ENCODE assay signal across 2 cellular contexts in the genomic region with DNA sequence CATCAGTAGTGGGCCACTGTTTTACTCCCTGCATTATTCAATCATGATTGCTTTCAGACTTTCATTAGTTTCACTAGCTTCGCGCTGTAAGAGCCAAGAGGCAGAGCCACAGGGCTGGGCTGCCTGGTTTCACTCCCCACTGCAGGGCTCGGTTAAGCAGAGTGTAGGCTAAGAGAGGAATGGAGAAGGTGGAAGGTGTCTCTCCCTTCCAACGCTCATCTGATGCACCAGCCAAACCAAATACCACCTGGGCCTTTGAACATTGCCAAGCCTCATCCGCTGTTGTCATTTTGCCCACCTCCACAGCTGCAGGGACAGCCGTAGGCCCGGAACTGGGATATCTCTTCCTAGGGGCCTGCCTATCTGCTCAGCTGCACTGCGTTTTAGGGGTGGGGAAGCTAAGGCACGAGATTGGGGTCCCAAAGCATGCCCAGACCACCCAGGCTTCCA.
TF ChIP-seq lines count a peak whose summit lies in the region.

No MANE protein-coding gene starts in this region.

TF ChIP-seq in GM23338, 12 proteins besides CTCF, POLR2A, EP300 and RAD21:
- TF ChIP-seq STAT1 (IDR thresholded peaks at IDR 0.05; ENCODE audit: unreplicated experiment) (no peak), NANOG (IDR thresholded peaks at IDR 0.05; ENCODE audit: borderline replicate concordance) (no peak), CREB1 (CRISPR knock-in tag; IDR thresholded peaks at IDR 0.05; ENCODE audit: low read depth) (no peak), JUNB (IDR thresholded peaks at IDR 0.05; ENCODE audit: unreplicated experiment) (no peak), EZH2 (IDR thresholded peaks at IDR 0.05; ENCODE audit: low read depth, unreplicated experiment) (no peak)
- TF ChIP-seq, protein P1, sequence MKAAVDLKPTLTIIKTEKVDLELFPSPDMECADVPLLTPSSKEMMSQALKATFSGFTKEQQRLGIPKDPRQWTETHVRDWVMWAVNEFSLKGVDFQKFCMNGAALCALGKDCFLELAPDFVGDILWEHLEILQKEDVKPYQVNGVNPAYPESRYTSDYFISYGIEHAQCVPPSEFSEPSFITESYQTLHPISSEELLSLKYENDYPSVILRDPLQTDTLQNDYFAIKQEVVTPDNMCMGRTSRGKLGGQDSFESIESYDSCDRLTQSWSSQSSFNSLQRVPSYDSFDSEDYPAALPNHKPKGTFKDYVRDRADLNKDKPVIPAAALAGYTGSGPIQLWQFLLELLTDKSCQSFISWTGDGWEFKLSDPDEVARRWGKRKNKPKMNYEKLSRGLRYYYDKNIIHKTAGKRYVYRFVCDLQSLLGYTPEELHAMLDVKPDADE (IDR thresholded peaks at IDR 0.05) = no peak
- TF ChIP-seq, protein P2, sequence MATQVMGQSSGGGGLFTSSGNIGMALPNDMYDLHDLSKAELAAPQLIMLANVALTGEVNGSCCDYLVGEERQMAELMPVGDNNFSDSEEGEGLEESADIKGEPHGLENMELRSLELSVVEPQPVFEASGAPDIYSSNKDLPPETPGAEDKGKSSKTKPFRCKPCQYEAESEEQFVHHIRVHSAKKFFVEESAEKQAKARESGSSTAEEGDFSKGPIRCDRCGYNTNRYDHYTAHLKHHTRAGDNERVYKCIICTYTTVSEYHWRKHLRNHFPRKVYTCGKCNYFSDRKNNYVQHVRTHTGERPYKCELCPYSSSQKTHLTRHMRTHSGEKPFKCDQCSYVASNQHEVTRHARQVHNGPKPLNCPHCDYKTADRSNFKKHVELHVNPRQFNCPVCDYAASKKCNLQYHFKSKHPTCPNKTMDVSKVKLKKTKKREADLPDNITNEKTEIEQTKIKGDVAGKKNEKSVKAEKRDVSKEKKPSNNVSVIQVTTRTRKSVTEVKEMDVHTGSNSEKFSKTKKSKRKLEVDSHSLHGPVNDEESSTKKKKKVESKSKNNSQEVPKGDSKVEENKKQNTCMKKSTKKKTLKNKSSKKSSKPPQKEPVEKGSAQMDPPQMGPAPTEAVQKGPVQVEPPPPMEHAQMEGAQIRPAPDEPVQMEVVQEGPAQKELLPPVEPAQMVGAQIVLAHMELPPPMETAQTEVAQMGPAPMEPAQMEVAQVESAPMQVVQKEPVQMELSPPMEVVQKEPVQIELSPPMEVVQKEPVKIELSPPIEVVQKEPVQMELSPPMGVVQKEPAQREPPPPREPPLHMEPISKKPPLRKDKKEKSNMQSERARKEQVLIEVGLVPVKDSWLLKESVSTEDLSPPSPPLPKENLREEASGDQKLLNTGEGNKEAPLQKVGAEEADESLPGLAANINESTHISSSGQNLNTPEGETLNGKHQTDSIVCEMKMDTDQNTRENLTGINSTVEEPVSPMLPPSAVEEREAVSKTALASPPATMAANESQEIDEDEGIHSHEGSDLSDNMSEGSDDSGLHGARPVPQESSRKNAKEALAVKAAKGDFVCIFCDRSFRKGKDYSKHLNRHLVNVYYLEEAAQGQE (IDR thresholded peaks at IDR 0.05; ENCODE audit: unreplicated experiment) = no peak
- TF ChIP-seq, protein P3, sequence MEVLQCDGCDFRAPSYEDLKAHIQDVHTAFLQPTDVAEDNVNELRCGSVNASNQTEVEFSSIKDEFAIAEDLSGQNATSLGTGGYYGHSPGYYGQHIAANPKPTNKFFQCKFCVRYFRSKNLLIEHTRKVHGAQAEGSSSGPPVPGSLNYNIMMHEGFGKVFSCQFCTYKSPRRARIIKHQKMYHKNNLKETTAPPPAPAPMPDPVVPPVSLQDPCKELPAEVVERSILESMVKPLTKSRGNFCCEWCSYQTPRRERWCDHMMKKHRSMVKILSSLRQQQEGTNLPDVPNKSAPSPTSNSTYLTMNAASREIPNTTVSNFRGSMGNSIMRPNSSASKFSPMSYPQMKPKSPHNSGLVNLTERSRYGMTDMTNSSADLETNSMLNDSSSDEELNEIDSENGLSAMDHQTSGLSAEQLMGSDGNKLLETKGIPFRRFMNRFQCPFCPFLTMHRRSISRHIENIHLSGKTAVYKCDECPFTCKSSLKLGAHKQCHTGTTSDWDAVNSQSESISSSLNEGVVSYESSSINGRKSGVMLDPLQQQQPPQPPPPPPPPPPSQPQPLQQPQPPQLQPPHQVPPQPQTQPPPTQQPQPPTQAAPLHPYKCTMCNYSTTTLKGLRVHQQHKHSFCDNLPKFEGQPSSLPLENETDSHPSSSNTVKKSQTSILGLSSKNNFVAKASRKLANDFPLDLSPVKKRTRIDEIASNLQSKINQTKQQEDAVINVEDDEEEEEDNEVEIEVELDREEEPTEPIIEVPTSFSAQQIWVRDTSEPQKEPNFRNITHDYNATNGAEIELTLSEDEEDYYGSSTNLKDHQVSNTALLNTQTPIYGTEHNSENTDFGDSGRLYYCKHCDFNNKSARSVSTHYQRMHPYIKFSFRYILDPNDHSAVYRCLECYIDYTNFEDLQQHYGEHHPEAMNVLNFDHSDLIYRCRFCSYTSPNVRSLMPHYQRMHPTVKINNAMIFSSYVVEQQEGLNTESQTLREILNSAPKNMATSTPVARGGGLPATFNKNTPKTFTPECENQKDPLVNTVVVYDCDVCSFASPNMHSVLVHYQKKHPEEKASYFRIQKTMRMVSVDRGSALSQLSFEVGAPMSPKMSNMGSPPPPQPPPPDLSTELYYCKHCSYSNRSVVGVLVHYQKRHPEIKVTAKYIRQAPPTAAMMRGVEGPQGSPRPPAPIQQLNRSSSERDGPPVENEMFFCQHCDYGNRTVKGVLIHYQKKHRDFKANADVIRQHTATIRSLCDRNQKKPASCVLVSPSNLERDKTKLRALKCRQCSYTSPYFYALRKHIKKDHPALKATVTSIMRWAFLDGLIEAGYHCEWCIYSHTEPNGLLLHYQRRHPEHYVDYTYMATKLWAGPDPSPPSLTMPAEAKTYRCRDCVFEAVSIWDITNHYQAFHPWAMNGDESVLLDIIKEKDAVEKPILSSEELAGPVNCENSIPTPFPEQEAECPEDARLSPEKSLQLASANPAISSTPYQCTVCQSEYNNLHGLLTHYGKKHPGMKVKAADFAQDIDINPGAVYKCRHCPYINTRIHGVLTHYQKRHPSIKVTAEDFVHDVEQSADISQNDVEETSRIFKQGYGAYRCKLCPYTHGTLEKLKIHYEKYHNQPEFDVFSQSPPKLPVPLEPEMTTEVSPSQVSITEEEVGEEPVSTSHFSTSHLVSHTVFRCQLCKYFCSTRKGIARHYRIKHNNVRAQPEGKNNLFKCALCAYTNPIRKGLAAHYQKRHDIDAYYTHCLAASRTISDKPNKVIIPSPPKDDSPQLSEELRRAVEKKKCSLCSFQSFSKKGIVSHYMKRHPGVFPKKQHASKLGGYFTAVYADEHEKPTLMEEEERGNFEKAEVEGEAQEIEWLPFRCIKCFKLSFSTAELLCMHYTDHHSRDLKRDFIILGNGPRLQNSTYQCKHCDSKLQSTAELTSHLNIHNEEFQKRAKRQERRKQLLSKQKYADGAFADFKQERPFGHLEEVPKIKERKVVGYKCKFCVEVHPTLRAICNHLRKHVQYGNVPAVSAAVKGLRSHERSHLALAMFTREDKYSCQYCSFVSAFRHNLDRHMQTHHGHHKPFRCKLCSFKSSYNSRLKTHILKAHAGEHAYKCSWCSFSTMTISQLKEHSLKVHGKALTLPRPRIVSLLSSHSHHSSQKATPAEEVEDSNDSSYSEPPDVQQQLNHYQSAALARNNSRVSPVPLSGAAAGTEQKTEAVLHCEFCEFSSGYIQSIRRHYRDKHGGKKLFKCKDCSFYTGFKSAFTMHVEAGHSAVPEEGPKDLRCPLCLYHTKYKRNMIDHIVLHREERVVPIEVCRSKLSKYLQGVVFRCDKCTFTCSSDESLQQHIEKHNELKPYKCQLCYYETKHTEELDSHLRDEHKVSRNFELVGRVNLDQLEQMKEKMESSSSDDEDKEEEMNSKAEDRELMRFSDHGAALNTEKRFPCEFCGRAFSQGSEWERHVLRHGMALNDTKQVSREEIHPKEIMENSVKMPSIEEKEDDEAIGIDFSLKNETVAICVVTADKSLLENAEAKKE (CRISPR knock-in tag; IDR thresholded peaks at IDR 0.05) = no peak
TF ChIP-seq in GM23338: peak in this region for 0.

TF ChIP-seq in K562, 482 proteins besides CTCF, POLR2A, EP300 and RAD21:
- TF ChIP-seq HNRNPH1 (optimal IDR thresholded peaks at IDR 0.05; ENCODE audit: low read depth, low read length) = no peak
- no peak for TF ChIP-seq ZNF23 (CRISPR knock-in tag; IDR thresholded peaks at IDR 0.05)
- TF ChIP-seq ZNF668 (CRISPR knock-in tag; IDR thresholded peaks at IDR 0.05) = no peak
- no peak for TF ChIP-seq SETDB1 (IDR thresholded peaks at IDR 0.05; ENCODE audit: low read length)
- no peak for TF ChIP-seq NCOA1 (IDR thresholded peaks at IDR 0.05; ENCODE audit: low read depth)
- no peak for TF ChIP-seq ARID1B (IDR thresholded peaks at IDR 0.05)
- TF ChIP-seq CHAMP1 (IDR thresholded peaks at IDR 0.05) = no peak
- TF ChIP-seq FOXA1 (IDR thresholded peaks at IDR 0.05; ENCODE audit: borderline replicate concordance) = no peak
